21 cellular contexts compared by ENCODE assay signal in the genomic region with DNA sequence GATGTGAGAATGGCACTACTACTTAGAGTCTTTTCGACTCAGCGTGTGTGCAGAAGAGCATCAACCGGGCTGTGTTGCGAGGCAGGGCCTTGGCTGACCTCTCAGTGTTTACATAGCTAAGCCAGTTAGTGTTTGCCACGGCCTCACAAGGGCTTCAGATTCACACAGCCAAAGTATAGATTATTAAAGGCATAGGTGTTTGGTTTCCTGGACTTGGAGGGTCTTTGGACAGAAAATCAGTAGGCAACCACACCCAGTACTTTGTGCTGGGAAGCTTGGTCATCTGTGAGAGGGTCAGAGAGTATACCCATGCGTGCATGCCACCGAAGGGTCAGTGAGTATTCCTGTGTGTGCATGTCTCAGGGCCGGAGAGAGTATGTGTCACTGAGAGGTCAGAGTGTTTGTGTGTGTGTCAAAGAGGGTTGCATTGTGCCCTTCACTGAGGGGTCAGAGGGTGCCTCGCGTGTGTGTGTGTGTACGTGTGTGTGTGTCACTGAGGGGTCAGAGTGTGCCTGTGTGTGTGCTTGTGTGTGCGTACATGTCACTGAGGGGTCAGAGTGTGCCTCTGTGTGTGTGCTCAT.
DNase-seq lines count a peak whose midpoint lies in the region; TF ChIP-seq lines count a peak whose summit lies in the region.
"Had no signal": no experiment of that assay in that cellular context is flagged by ENCODE, and none has a peak within 500 bp of the region (broad histone marks: within the 10 kb centered on the region; RNA-seq: fewer than 3 reads in every experiment).

No MANE protein-coding gene starts in this region.

- H3K23ac ChIP-seq in H9 (ENCODE audit: insufficient read length, low read depth, low read length), result no peak overlapping the region
- H3K23ac ChIP-seq in trophoblast cell (ENCODE audit: low read length), result peak overlapping the region; percentile 49

- H3K9me3 Mint-ChIP-seq in H9, result no peaks in the 10 kb centered on the region
- H3K9me3 Mint-ChIP-seq: activated naive CD4-positive, alpha-beta T cell treated with anti-CD3 and anti-CD28 coated beads for 36 hours; CD8-positive, alpha-beta memory T cell; naive B cell; stimulated activated effector memory CD8-positive, alpha-beta T cell treated with anti-CD3 and anti-CD28 coated beads, Interleukin-12 subunit alpha, Interleukin-12 subunit beta, amount 100 ng/mL, for 72 hours had no signal

- no peak overlapping the region for H4K12ac ChIP-seq in trophoblast cell (ENCODE audit: low read depth, low read length)

- no peak overlapping the region for H3T11ph ChIP-seq in H9 (ENCODE audit: low read length)

- H3K14ac ChIP-seq in H9 (ENCODE audit: insufficient read depth, low read length) (no peak overlapping the region), trophoblast cell (ENCODE audit: low read length) (no peak overlapping the region)

- no peaks in the 10 kb centered on the region for H3K27me3 Mint-ChIP-seq in H9 (ENCODE audit: low read depth)
- H3K27me3 Mint-ChIP-seq: CD8-positive, alpha-beta memory T cell; naive B cell had no signal

- H3K79me2 ChIP-seq in H9 (ENCODE audit: insufficient read depth, low read length) (0 out of 2 replicates have a peak, but pooled peaks cover 2% of the 10 kb centered on the region), hepatocyte (no peaks in the 10 kb centered on the region), trophoblast cell (ENCODE audit: control insufficient read depth, insufficient read depth, low read length, poor library complexity) (no peaks in the 10 kb centered on the region)

- H4K20me1 ChIP-seq in H9 (ENCODE audit: control insufficient read depth, insufficient read depth, insufficient read length) (no peaks in the 10 kb centered on the region), hepatocyte (ENCODE audit: insufficient read depth, poor library complexity, severe bottlenecking) (no peaks in the 10 kb centered on the region)

- H3K9me2 ChIP-seq in hepatocyte (replicated peaks; ENCODE audit: insufficient read depth), result no peaks in the 10 kb centered on the region

- no peak overlapping the region for H2BK5ac ChIP-seq in H9 (ENCODE audit: insufficient read length, low read length)
- H2BK5ac ChIP-seq in trophoblast cell (ENCODE audit: low read depth, low read length, poor library complexity), result no peak overlapping the region

- H3K27me3 ChIP-seq in H9 (ENCODE audit: insufficient read depth, low read length) (no peaks in the 10 kb centered on the region), hepatocyte (no peaks in the 10 kb centered on the region), trophoblast cell (ENCODE audit: insufficient read depth, low read length) (no peaks in the 10 kb centered on the region)
- H3K27me3 ChIP-seq in effector memory CD4-positive, alpha-beta T cell (replicated peaks; ENCODE audit: control insufficient read depth, insufficient read depth, low read length, poor library complexity, severe bottlenecking), result no peaks in the 10 kb centered on the region
- H3K27me3 ChIP-seq: heart left ventricle had no signal

- H2BK15ac ChIP-seq in H9 (ENCODE audit: low read depth, low read length), result no peak overlapping the region

- H2BK120ac ChIP-seq in H9 (ENCODE audit: low read depth, low read length, poor library complexity, severe bottlenecking) (no peak overlapping the region), trophoblast cell (ENCODE audit: insufficient read depth, low read length, poor library complexity) (no peak overlapping the region)

- DNase-seq in H9 (no peak), hepatocyte (ENCODE audit: low spot score) (peak; percentile 32), trophoblast cell (no peak), SW480 (ENCODE audit: low spot score) (no peak)
- DNase-seq in activated effector memory CD4-positive, alpha-beta T cell treated with anti-CD3 and anti-CD28 coated beads, Interleukin-2, amount 50 U/mL, for 16 hours, result no peak
- no peak for DNase-seq in effector memory CD4-positive, alpha-beta T cell
- DNase-seq: activated CD4-positive, alpha-beta T cell treated with anti-CD3 and anti-CD28 coated beads, Interleukin-2, amount 50 U/mL, for 48 hours; activated naive CD4-positive, alpha-beta T cell treated with anti-CD3 and anti-CD28 coated beads for 36 hours; AML-193; CD8-positive, alpha-beta memory T cell; DND-41; heart left ventricle; naive B cell; NCI-H1105 treated with DMSO at 0.1 percent for 48 hours; NCI-H2081; NCI-H446; T-helper 2 cell had no signal

- TF ChIP-seq CTCF in H9 (conservative IDR thresholded peaks at IDR 0.05) (no peak), VCaP (conservative IDR thresholded peaks at IDR 0.05) (no peak), hepatocyte (IDR thresholded peaks at IDR 0.05; ENCODE audit: poor library complexity) (no peak)

- H2AFZ ChIP-seq in H9 (ENCODE audit: low read length) (no peak overlapping the region), hepatocyte (no peak overlapping the region), trophoblast cell (ENCODE audit: insufficient read depth, low read length, poor library complexity) (no peak overlapping the region)

- no peak overlapping the region for H2BK20ac ChIP-seq in H9 (ENCODE audit: low read depth, low read length, poor library complexity, severe bottlenecking)

- H3K4ac ChIP-seq in H9 (ENCODE audit: low read depth, low read length) (no peak overlapping the region), trophoblast cell (ENCODE audit: low read depth, low read length) (no peak overlapping the region)

- no peak overlapping the region for H2BK12ac ChIP-seq in H9 (ENCODE audit: insufficient read length, low read depth, low read length)
- H2BK12ac ChIP-seq in trophoblast cell (ENCODE audit: low read length), result no peak overlapping the region

- no peak overlapping the region for H4K5ac ChIP-seq in H9 (ENCODE audit: insufficient read length, low read depth, low read length)

- H3K4me2 ChIP-seq in H9 (ENCODE audit: insufficient read depth, insufficient read length, low read length) (no peak overlapping the region), hepatocyte (no peak overlapping the region), trophoblast cell (ENCODE audit: low read length) (no peak overlapping the region)

- peaks cover under 1% of the 10 kb centered on the region for H3K36me3 ChIP-seq in hepatocyte (replicated peaks; ENCODE audit: insufficient read depth, low read depth)
- H3K36me3 ChIP-seq in trophoblast cell (ENCODE audit: control insufficient read depth in 1 of 2, insufficient read depth in 2 of 2, low read length in 2 of 2), result peaks cover 36 to 57% of the 10 kb centered on the region in 2 experiments
- peaks cover 74% of the 10 kb centered on the region for H3K36me3 ChIP-seq in effector memory CD4-positive, alpha-beta T cell (ENCODE audit: control insufficient read depth, insufficient read depth, low read length)

- WGBS in H9 (ENCODE audit: extremely low coverage, insufficient read length, low lambda C conversion rate), result no CpG with 5 or more reads among the region's 12 CpGs
- WGBS in hepatocyte (ENCODE audit: low lambda C conversion rate, missing lambda C conversion rate), result 60% methylated on average over 12 of the region's 12 CpGs
- WGBS in trophoblast cell (ENCODE audit: extremely low coverage, insufficient coverage, insufficient read length), result no CpG with 5 or more reads among the region's 12 CpGs

- no peak overlapping the region for H3K4me3 Mint-ChIP-seq in H9
- H3K4me3 Mint-ChIP-seq: activated naive CD4-positive, alpha-beta T cell treated with anti-CD3 and anti-CD28 coated beads for 36 hours; CD8-positive, alpha-beta memory T cell; naive B cell; stimulated activated effector memory CD8-positive, alpha-beta T cell treated with anti-CD3 and anti-CD28 coated beads, Interleukin-12 subunit alpha, Interleukin-12 subunit beta, amount 100 ng/mL, for 72 hours had no signal

- H3K23me2 ChIP-seq in H9 (ENCODE audit: insufficient read length, low read depth, low read length, poor library complexity, severe bottlenecking), result no peaks in the 10 kb centered on the region

- no peak overlapping the region for H3K56ac ChIP-seq in H9 (ENCODE audit: insufficient read length, low read depth, low read length)

- H3K27ac ChIP-seq in H9 (ENCODE audit: insufficient read length, low read depth, low read length) (no peak overlapping the region), VCaP (peak overlapping the region; percentile 49), hepatocyte (no peak overlapping the region), trophoblast cell (ENCODE audit: low read depth, low read length) (no peak overlapping the region)
- H3K27ac ChIP-seq in effector memory CD4-positive, alpha-beta T cell (ENCODE audit: insufficient read depth, low read length, poor library complexity, severe bottlenecking), result no peak overlapping the region
- H3K27ac ChIP-seq: heart left ventricle, thoracic aorta had no signal

- peak overlapping the region in 2 of 3 experiments; percentile 16 to 17; a peak in 3 of 7 replicates for H3K27ac Mint-ChIP-seq in H9
- H3K27ac Mint-ChIP-seq: activated naive CD4-positive, alpha-beta T cell treated with anti-CD3 and anti-CD28 coated beads for 36 hours; stimulated activated effector memory CD8-positive, alpha-beta T cell treated with anti-CD3 and anti-CD28 coated beads, Interleukin-12 subunit alpha, Interleukin-12 subunit beta, amount 100 ng/mL, for 72 hours had no signal

- H3K4me1 Mint-ChIP-seq in H9, result no peaks in the 10 kb centered on the region

- H3K9me3 ChIP-seq in H9 (ENCODE audit: control insufficient read depth, low read depth, low read length), result no peaks in the 10 kb centered on the region
- no peaks in the 10 kb centered on the region for H3K9me3 ChIP-seq in hepatocyte (ENCODE audit: low read depth)
- H3K9me3 ChIP-seq in trophoblast cell (ENCODE audit: insufficient read depth, low read depth, low read length), result peaks cover 4% of the 10 kb centered on the region
- no peaks in the 10 kb centered on the region for H3K9me3 ChIP-seq in effector memory CD4-positive, alpha-beta T cell (ENCODE audit: control insufficient read depth, low read length)
- H3K9me3 ChIP-seq: HAP-1, heart left ventricle, thoracic aorta had no signal

- H3K18ac ChIP-seq in H9 (ENCODE audit: insufficient read length, low read depth, low read length), result no peak overlapping the region
- H3K18ac ChIP-seq in trophoblast cell (ENCODE audit: low read length), result no peak overlapping the region

- H4K8ac ChIP-seq in H9 (replicated peaks; ENCODE audit: insufficient read length, low read depth, low read length), result no peak overlapping the region
- no peak overlapping the region for H4K8ac ChIP-seq in trophoblast cell (ENCODE audit: low read depth, low read length)

- H4K91ac ChIP-seq in H9 (ENCODE audit: insufficient read length, low read depth, low read length), result no peak overlapping the region
- no peak overlapping the region for H4K91ac ChIP-seq in trophoblast cell (ENCODE audit: low read depth, low read length)

- no peak overlapping the region for H3K9ac ChIP-seq in H9 (ENCODE audit: extremely low read depth, insufficient read length, low read length)
- no peak overlapping the region for H3K9ac ChIP-seq in trophoblast cell (ENCODE audit: low read length)

- H3K79me1 ChIP-seq in H9 (ENCODE audit: insufficient read depth, low read depth, low read length, poor library complexity, severe bottlenecking) (no peaks in the 10 kb centered on the region), trophoblast cell (ENCODE audit: low read length) (no peaks in the 10 kb centered on the region)

- H2AK5ac ChIP-seq in H9 (ENCODE audit: insufficient read length, low read length), result no peak overlapping the region
- no peak overlapping the region for H2AK5ac ChIP-seq in trophoblast cell (ENCODE audit: low read length)

- H3K4me1 ChIP-seq in H9 (ENCODE audit: insufficient read depth, low read length) (no peaks in the 10 kb centered on the region), hepatocyte (ENCODE audit: insufficient read depth) (peaks cover 5% of the 10 kb centered on the region), trophoblast cell (ENCODE audit: control insufficient read depth in 1 of 2, insufficient read depth in 2 of 2, low read length in 2 of 2) (no peaks in the 10 kb centered on the region)
- H3K4me1 ChIP-seq in effector memory CD4-positive, alpha-beta T cell (ENCODE audit: control insufficient read depth, insufficient read depth, low read length, poor library complexity, severe bottlenecking), result no peaks in the 10 kb centered on the region

- peaks cover 18 to 82% (median 63%) of the 10 kb centered on the region in 3 experiments; a peak in 6 of 7 replicates for H3K36me3 Mint-ChIP-seq in H9 (ENCODE audit: insufficient read depth in 1 of 3, low read depth in 3 of 3)

- H3K4me3 ChIP-seq in hepatocyte (no peak overlapping the region), trophoblast cell (ENCODE audit: low read depth, low read length) (no peak overlapping the region)
- H3K4me3 ChIP-seq in effector memory CD4-positive, alpha-beta T cell (ENCODE audit: insufficient read depth, low read depth, low read length, poor library complexity, severe bottlenecking), result no peak overlapping the region
- H3K4me3 ChIP-seq: HAP-1, heart left ventricle, thoracic aorta had no signal
